Comparison of ENCODE assay signal across 19 cellular contexts in genomic region chr1:42660907-42661500, GRCh38. TPM values are rescaled to one million over a fixed set of nuclear protein-coding genes. Genes with fewer than 3 reads are reported as not detected.
DNase-seq lines count a peak whose midpoint lies in the region; ATAC-seq and TF ChIP-seq lines count a peak whose summit lies in the region.
"Had no signal": no experiment of that assay in that cellular context is flagged by ENCODE, and none has a peak within 500 bp of the region (broad histone marks: within the 10 kb centered on the region; RNA-seq: fewer than 3 reads in every experiment).

No MANE protein-coding gene starts in this region.

- TF ChIP-seq CTCF in GM13977 (IDR thresholded peaks at IDR 0.05; ENCODE audit: extremely low read depth, insufficient read depth, missing control alignments) (no peak), natural killer cell (IDR thresholded peaks at IDR 0.05) (no peak)

- no peaks in the 10 kb centered on the region for H3K9me3 Mint-ChIP-seq in activated CD4-positive, alpha-beta memory T cell treated with anti-CD3 and anti-CD28 coated beads, Interleukin-2, amount 10 ng/mL, durations not matched to agents 7 days and 5 days
- H3K9me3 Mint-ChIP-seq in natural killer cell, result no peaks in the 10 kb centered on the region
- H3K9me3 Mint-ChIP-seq: activated B cell treated with CpG ODN at 0.5 μM for 24 hours; naive B cell; stimulated activated naive B cell treated with anti-CD40 and anti-IgM and Interleukin-4, amounts not matched to agents 10 μg/mL and 1 μg/mL and 100 μg/mL, for 72 hours had no signal

- no peak overlapping the region for H3K4me3 ChIP-seq in HAP-1
- H3K4me3 ChIP-seq: lower lobe of right lung, spleen had no signal

- peak overlapping the region; percentile 84 for H3K27ac Mint-ChIP-seq in activated CD4-positive, alpha-beta memory T cell treated with anti-CD3 and anti-CD28 coated beads, Interleukin-2, amount 10 ng/mL, durations not matched to agents 7 days and 5 days
- H3K27ac Mint-ChIP-seq in natural killer cell, result peak overlapping the region; percentile 52 to 69
- H3K27ac Mint-ChIP-seq: activated B cell treated with CpG ODN at 0.5 μM for 24 hours; stimulated activated naive B cell treated with anti-CD40 and anti-IgM and Interleukin-4, amounts not matched to agents 10 μg/mL and 1 μg/mL and 100 μg/mL, for 72 hours had no signal

- in situ Hi-C loops in GM13977 (cut with MboI; ENCODE audit: low pct_unique_long_range_greater_than_20kb, low sequenced_read_pairs, unreplicated experiment) (no loop called here), HAP-1 (cut with MboI; ENCODE audit: low sequenced_read_pairs) (no loop called here)

- no peaks in the 10 kb centered on the region for H3K27me3 Mint-ChIP-seq in activated CD4-positive, alpha-beta memory T cell treated with anti-CD3 and anti-CD28 coated beads, Interleukin-2, amount 10 ng/mL, durations not matched to agents 7 days and 5 days
- no peaks in the 10 kb centered on the region for H3K27me3 Mint-ChIP-seq in natural killer cell (ENCODE audit: low read depth in 2 of 2)
- H3K27me3 Mint-ChIP-seq: activated B cell treated with CpG ODN at 0.5 μM for 24 hours; naive B cell; stimulated activated naive B cell treated with anti-CD40 and anti-IgM and Interleukin-4, amounts not matched to agents 10 μg/mL and 1 μg/mL and 100 μg/mL, for 72 hours had no signal

- CTCF ChIA-PET in activated CD4-positive, alpha-beta memory T cell treated with anti-CD3 and anti-CD28 coated beads, Interleukin-2, amount 10 ng/mL, durations not matched to agents 7 days and 5 days (lab: Charles Lee), result interaction anchor here (0.9 to 2.0 kb wide), 4 partner anchors 21 to 105 kb away, joined by 3 to 6 read pairs (median 4); partner anchors contain the start of genes C1orf50, P3H1 and YBX1

- peak; percentile 56 to 66 for ATAC-seq in activated CD4-positive, CD25-positive, alpha-beta regulatory T cell treated with anti-CD3 and anti-CD28 coated beads, Interleukin-2, amount 50 U/mL, for 24 hours
- ATAC-seq in natural killer cell, result no peak
- ATAC-seq: lower lobe of right lung; stimulated activated naive B cell treated with anti-CD40 and anti-IgM and Interleukin-4, amounts not matched to agents 10 μg/mL and 1 μg/mL and 100 μg/mL, for 72 hours had no signal

- intact Hi-C loops in natural killer cell (cut with micrococcal nuclease), result no loop called here

- POLR2A ChIA-PET in activated CD4-positive, alpha-beta memory T cell treated with anti-CD3 and anti-CD28 coated beads, Interleukin-2, amount 10 ng/mL, durations not matched to agents 7 days and 5 days (lab: Charles Lee), result interaction anchor here (0.9 to 15.5 kb wide), 4 partner anchors 14 to 186 kb away, joined by 3 to 209 read pairs (median 4); partner anchors contain the start of genes C1orf50, P3H1, YBX1 and ZNF691

- peaks cover 53% of the 10 kb centered on the region for H3K36me3 Mint-ChIP-seq in activated CD4-positive, alpha-beta memory T cell treated with anti-CD3 and anti-CD28 coated beads, Interleukin-2, amount 10 ng/mL, durations not matched to agents 7 days and 5 days (ENCODE audit: low read depth)
- H3K36me3 Mint-ChIP-seq in natural killer cell, result peaks cover 17% of the 10 kb centered on the region

- peaks cover 15% of the 10 kb centered on the region for H3K4me1 ChIP-seq in HAP-1

- DNase-seq in activated CD4-positive, CD25-positive, alpha-beta regulatory T cell treated with anti-CD3 and anti-CD28 coated beads, Interleukin-2, amount 50 U/mL, for 72 hours, result no peak
- DNase-seq in GM13977 (ENCODE audit: low spot score) (peak; percentile 37), natural killer cell (no peak), HAP-1 (ENCODE audit: low spot score in 2 of 2) (no peak), germinal center (ENCODE audit: low spot score) (no peak), NCI-H82 treated with DMSO at 0.1 percent for 48 hours (lab: John Stamatoyannopoulos, UW; ENCODE audit: unreplicated experiment) (no peak)
- no peak for DNase-seq in activated CD4-positive, alpha-beta memory T cell treated with anti-CD3 and anti-CD28 coated beads, Interleukin-2, amount 10 ng/mL, durations not matched to agents 7 days and 5 days
- DNase-seq: activated B cell treated with CpG ODN at 0.5 μM for 24 hours; DMS79; GOT3; KG1; lower lobe of right lung; naive B cell; NCI-H1417; NCI-H2171 treated with DMSO at 0.1 percent for 48 hours; spleen; stimulated activated naive B cell treated with anti-CD40 and anti-IgM and Interleukin-4, amounts not matched to agents 10 μg/mL and 1 μg/mL and 100 μg/mL, for 72 hours had no signal

- H3K27me3 ChIP-seq in HAP-1 (ENCODE audit: low read depth), result no peaks in the 10 kb centered on the region
- H3K27me3 ChIP-seq: BLaER1 treated with 17β-estradiol and CSF1 and Interleukin-3, amounts not matched to agents 10 nM and 100 nM; spleen had no signal

- no peaks in the 10 kb centered on the region for H3K9me3 ChIP-seq in HAP-1
- H3K9me3 ChIP-seq: BLaER1 treated with 17β-estradiol and CSF1 and Interleukin-3, amounts not matched to agents 10 nM and 100 nM; lower lobe of right lung; spleen had no signal

- peak overlapping the region; percentile 63 for H3K4me3 Mint-ChIP-seq in activated CD4-positive, alpha-beta memory T cell treated with anti-CD3 and anti-CD28 coated beads, Interleukin-2, amount 10 ng/mL, durations not matched to agents 7 days and 5 days
- peak overlapping the region; percentile 68 for H3K4me3 Mint-ChIP-seq in natural killer cell
- H3K4me3 Mint-ChIP-seq: activated B cell treated with CpG ODN at 0.5 μM for 24 hours had no signal

- peaks cover 63% of the 10 kb centered on the region for H3K36me3 ChIP-seq in HAP-1 (replicated peaks)

- H3K4me1 Mint-ChIP-seq in activated CD4-positive, alpha-beta memory T cell treated with anti-CD3 and anti-CD28 coated beads, Interleukin-2, amount 10 ng/mL, durations not matched to agents 7 days and 5 days, result peaks cover 49% of the 10 kb centered on the region
- H3K4me1 Mint-ChIP-seq in natural killer cell, result peaks cover 38 to 45% of the 10 kb centered on the region in 2 donors

RNA-seq across cellular contexts. Expression of gene PPIH, which starts 2.8 kb away (rescaled TPM):
- total RNA-seq in activated CD4-positive, alpha-beta memory T cell treated with anti-CD3 and anti-CD28 coated beads, Interleukin-2, amount 10 ng/mL, durations not matched to agents 7 days and 5 days, result 10 to 100 TPM; 71.3 to 71.4 TPM
- 10 to 100 TPM; 41.2 to 50.3 (median 43.1) TPM for total RNA-seq in natural killer cell

RNA-seq across cellular contexts. Expression of gene YBX1, which starts 21.2 kb away (rescaled TPM):
- 100 to 1,000 TPM; 575 to 580 TPM for total RNA-seq in activated CD4-positive, alpha-beta memory T cell treated with anti-CD3 and anti-CD28 coated beads, Interleukin-2, amount 10 ng/mL, durations not matched to agents 7 days and 5 days
- 100 to 1,000 TPM; 239 to 305 (median 279) TPM for total RNA-seq in natural killer cell

Comparison
In these comparisons a context has a peak if more than half of its experiments do, and no peak if none do; other contexts are left out.
1. ATAC-seq: peak in activated CD4-positive, CD25-positive, alpha-beta regulatory T cell treated with anti-CD3 and anti-CD28 coated beads, Interleukin-2, amount 50 U/mL, for 24 hours (2 of 2); none in natural killer cell (0 of 3).